1 cellular context compared by ENCODE assay signal in the genomic region with DNA sequence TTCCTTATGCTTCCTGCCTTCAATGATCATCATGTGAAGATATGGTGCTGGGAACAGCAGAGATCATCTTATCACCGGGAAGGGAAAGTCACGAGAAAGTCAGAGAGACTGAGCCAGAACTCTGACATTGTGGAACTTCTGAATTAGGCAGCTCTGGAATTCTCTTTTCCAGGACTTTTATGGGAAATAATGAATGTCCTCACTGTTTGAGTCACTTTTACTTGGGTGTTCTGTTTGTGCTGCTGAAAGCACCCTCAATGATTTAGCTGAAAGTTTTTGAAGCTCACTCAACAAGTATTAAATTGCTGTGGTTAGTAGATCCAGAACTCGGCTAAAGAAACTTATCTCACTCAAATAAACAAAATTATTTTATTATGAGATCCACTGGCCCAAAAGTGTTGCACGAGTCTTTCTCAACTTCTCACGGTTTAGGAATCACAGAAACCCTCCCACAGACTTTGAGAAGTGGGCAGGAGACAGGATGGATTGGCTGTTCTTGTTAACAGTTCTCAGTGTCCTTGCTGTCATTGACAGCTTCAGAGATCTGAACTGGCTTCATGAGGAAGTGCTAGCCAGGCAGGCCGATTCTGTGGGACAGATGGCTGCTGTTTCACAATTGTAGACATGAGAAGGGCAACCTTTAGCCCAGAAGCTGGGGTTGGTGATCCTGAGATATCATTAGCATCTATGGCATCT.
TF ChIP-seq lines count a peak whose summit lies in the region.

No MANE protein-coding gene starts in this region.

TF ChIP-seq in K562, 482 proteins besides CTCF, POLR2A, EP300 and RAD21:
- no peak for TF ChIP-seq GMEB1 (CRISPR knock-in tag; IDR thresholded peaks at IDR 0.05)
- no peak for TF ChIP-seq STAT5B (CRISPR knock-in tag; IDR thresholded peaks at IDR 0.05)
- no peak for TF ChIP-seq MEIS2 (IDR thresholded peaks at IDR 0.05; ENCODE audit: partially characterized antibody)
- 0 out of 2 replicates have a peak, but pooled peaks have one; percentile 47 for TF ChIP-seq FOXJ2 (tag; IDR thresholded peaks at IDR 0.05)
- peak; percentile 75 for TF ChIP-seq CEBPB (tag; IDR thresholded peaks at IDR 0.05)
- no peak for TF ChIP-seq PREB (CRISPR knock-in tag; IDR thresholded peaks at IDR 0.05)
- no peak for TF ChIP-seq PCBP2 (IDR thresholded peaks at IDR 0.05; ENCODE audit: low read depth, low read length, poor library complexity, severe bottlenecking)
- no peak for TF ChIP-seq GTF2A2 (tag; IDR thresholded peaks at IDR 0.05)
- TF ChIP-seq, protein P1, sequence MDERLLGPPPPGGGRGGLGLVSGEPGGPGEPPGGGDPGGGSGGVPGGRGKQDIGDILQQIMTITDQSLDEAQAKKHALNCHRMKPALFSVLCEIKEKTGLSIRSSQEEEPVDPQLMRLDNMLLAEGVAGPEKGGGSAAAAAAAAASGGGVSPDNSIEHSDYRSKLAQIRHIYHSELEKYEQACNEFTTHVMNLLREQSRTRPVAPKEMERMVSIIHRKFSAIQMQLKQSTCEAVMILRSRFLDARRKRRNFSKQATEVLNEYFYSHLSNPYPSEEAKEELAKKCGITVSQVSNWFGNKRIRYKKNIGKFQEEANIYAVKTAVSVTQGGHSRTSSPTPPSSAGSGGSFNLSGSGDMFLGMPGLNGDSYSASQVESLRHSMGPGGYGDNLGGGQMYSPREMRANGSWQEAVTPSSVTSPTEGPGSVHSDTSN (CRISPR knock-in tag; IDR thresholded peaks at IDR 0.05; ENCODE audit: low read depth), result no peak
- TF ChIP-seq, protein P1 (tag; conservative IDR thresholded peaks at IDR 0.05; ENCODE audit: low read depth), result peak; percentile 41
- TF ChIP-seq BRCA1 (IDR thresholded peaks at IDR 0.05), result no peak
- no peak for TF ChIP-seq BRCA1 (CRISPR knock-in tag; IDR thresholded peaks at IDR 0.05)
- TF ChIP-seq ZNF512 (tag; IDR thresholded peaks at IDR 0.05), result no peak
- TF ChIP-seq, protein P2, sequence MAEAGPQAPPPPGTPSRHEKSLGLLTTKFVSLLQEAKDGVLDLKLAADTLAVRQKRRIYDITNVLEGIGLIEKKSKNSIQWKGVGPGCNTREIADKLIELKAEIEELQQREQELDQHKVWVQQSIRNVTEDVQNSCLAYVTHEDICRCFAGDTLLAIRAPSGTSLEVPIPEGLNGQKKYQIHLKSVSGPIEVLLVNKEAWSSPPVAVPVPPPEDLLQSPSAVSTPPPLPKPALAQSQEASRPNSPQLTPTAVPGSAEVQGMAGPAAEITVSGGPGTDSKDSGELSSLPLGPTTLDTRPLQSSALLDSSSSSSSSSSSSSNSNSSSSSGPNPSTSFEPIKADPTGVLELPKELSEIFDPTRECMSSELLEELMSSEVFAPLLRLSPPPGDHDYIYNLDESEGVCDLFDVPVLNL (CRISPR knock-in tag; IDR thresholded peaks at IDR 0.05; ENCODE audit: low read depth), result no peak
- TF ChIP-seq DNMT1 (IDR thresholded peaks at IDR 0.05), result no peak
- 0 out of 2 replicates have a peak, but pooled peaks have one; percentile 18 for TF ChIP-seq ESRRA (IDR thresholded peaks at IDR 0.05; ENCODE audit: borderline replicate concordance, low read depth)
- TF ChIP-seq SPI1 (IDR thresholded peaks at IDR 0.05; ENCODE audit: borderline replicate concordance, low read depth, low read length), result peak; percentile 85
- TF ChIP-seq BHLHE40 (IDR thresholded peaks at IDR 0.05; ENCODE audit: low read length), result 0 out of 2 replicates have a peak, but pooled peaks have one; percentile 9
- TF ChIP-seq ZNF639 (CRISPR knock-in tag; conservative IDR thresholded peaks at IDR 0.05 in 1 of 2, IDR thresholded peaks at IDR 0.05 in 1 of 2), result no peak
- TF ChIP-seq MLLT1 (IDR thresholded peaks at IDR 0.05), result no peak
- no peak for TF ChIP-seq RNF219 (CRISPR knock-in tag; IDR thresholded peaks at IDR 0.05)
- no peak for TF ChIP-seq ZNF41 (CRISPR knock-in tag; conservative IDR thresholded peaks at IDR 0.05)
- TF ChIP-seq CEBPG (CRISPR knock-in tag; IDR thresholded peaks at IDR 0.05), result no peak
- peak in 1 of 2 experiments; percentile 48; a peak in 2 of 4 replicates for TF ChIP-seq CEBPG (tag; conservative IDR thresholded peaks at IDR 0.05 in 1 of 2, IDR thresholded peaks at IDR 0.05 in 1 of 2)
- TF ChIP-seq ELF1 (tag; IDR thresholded peaks at IDR 0.05), result peak; percentile 35; the same call in 1 of the 2 replicates
- TF ChIP-seq HDAC6 (IDR thresholded peaks at IDR 0.05; ENCODE audit: low read depth, low read length), result no peak
